In the genomic region with DNA sequence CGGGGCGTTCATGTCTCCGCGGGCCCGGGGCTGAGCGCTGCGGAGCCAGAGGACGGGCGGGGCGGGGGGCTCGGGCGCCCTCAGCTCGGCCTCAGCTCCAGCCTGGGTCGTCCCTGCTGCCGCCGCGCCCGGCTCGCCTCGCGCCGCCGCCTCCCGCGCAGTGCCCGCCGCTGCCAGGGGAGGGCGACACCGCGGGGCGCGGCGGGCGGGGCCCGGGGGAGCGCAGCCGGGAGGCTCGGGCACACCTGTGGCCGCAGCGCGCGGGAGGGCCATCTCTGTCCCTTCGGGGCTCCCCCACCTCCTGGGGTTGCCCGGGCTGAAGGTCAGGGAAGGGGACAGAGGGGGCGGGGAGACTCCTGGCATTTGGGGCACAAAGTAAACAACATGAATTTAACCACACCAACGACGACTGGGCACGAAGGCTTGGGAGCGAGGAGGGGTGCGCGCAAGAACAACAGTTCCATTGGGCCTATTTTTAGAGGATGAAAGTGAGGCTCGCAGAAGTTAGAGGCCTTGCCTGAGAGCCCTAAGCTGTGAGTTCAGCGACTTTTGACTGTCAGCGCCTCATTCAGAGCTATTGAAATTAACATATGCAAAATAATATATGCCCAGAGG, we compare ENCODE assay signal across 8 cellular contexts. TPM values are rescaled to one million over a fixed set of nuclear protein-coding genes. Genes with fewer than 3 reads are reported as not detected.
A peak's percentile ranks its signal among the peaks of the same experiment; 100 is the strongest.
DNase-seq lines count a peak whose midpoint lies in the region; ATAC-seq, FAIRE-seq and TF ChIP-seq lines count a peak whose summit lies in the region.

A gene with protein sequence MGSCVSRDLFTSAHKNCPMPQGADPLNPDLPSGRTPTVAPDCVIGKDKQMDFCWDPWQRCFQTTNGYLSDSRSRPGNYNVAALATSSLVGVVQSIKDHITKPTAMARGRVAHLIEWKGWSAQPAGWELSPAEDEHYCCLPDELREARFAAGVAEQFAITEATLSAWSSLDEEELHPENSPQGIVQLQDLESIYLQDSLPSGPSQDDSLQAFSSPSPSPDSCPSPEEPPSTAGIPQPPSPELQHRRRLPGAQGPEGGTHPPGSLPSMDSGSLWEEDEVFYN (minus strand): TSS at position 162 of the 615 bp plus-strand sequence. CDS start 209 bp downstream, outside the sequence.

- H3K27me3 ChIP-seq in SJCRH30 (peaks cover 27% of the 10 kb centered on the region), iPS-18a (ENCODE audit: control insufficient read depth, insufficient read depth, low read length) (peaks cover 33% of the 10 kb centered on the region)

- H3K27ac ChIP-seq in 22Rv1 (no peak within 1 kb of the TSS), SJCRH30 (no peak within 1 kb of the TSS), angular gyrus (ENCODE audit: low read depth, low read length) (peak within 1 kb of the TSS; percentile 56), iPS-18a (ENCODE audit: low read length) (no peak within 1 kb of the TSS)

- FAIRE-seq in GM19239 (lab: Jason Lieb, UNC), result no peak

- H3K9me3 ChIP-seq in SJCRH30 (replicated peaks) (no peaks in the 10 kb centered on the region), iPS-18a (ENCODE audit: control insufficient read depth, low read depth, low read length) (no peaks in the 10 kb centered on the region)

- H3K4me1 ChIP-seq in SJCRH30 (peaks cover 8% of the 10 kb centered on the region), iPS-18a (ENCODE audit: control insufficient read depth, low read depth, low read length) (peaks cover 3% of the 10 kb centered on the region)

- H3K36me3 ChIP-seq in SJCRH30 (no peaks in the 10 kb centered on the region), iPS-18a (ENCODE audit: control insufficient read depth, low read depth, low read length) (no peaks in the 10 kb centered on the region)

- H3K4me3 ChIP-seq in SJCRH30 (peak within 1 kb of the TSS; percentile 42), iPS-18a (ENCODE audit: low read length) (peak within 1 kb of the TSS; percentile 60)

- DNase-seq in GM19239 (ENCODE audit: insufficient read length, low spot score), result peak; percentile 79
- DNase-seq in SJCRH30, result peak; percentile 33 to 57
- DNase-seq in stimulated activated CD4-positive, alpha-beta T cell treated with anti-CD3 and anti-CD28 coated beads, Interleukin-2, amount 100 ng/mL, for 24 hours, result peak; percentile 51 to 54
- no peak for DNase-seq in globus pallidus (ENCODE audit: low spot score)

- ATAC-seq in HG02970 (IDR thresholded peaks at IDR 0.05; ENCODE audit: low FRiP score, unreplicated experiment), result no peak

- no peak within 1 kb of the TSS for H3K9ac ChIP-seq in iPS-18a (ENCODE audit: low read length)

- TF ChIP-seq CTCF in 22Rv1 (IDR thresholded peaks at IDR 0.05), result peak; percentile 98

RNA-seq across cellular contexts. Expression of the gene that starts here (rescaled TPM):
- total RNA-seq in SJCRH30 (2014; rRNA removed; shearing (Covaris generic)), result 0.10 TPM in 1 of 2 replicates, not detected in the other

Comparison
In these comparisons a context has a peak if more than half of its experiments do, and no peak if none do; other contexts are left out.
1. Peak in DNase-seq and H3K4me3 ChIP-seq in SJCRH30; RNA of the gene not detected or under 1 TPM.